23 cellular contexts compared by ENCODE assay signal in genomic region chr1:162502077-162502476, GRCh38.
"Had no signal": no experiment of that assay in that cellular context is flagged by ENCODE, and none has a peak within 500 bp of the region (broad histone marks: within the 10 kb centered on the region; RNA-seq: fewer than 3 reads in every experiment).

No MANE protein-coding gene starts in this region.

- DNase-seq: colonic mucosa; dermis blood vessel endothelial cell; esophagus squamous epithelium; foreskin keratinocyte; head of caudate nucleus; kidney; left cardiac atrium; left ventricle myocardium inferior; lower lobe of right lung; mesendoderm; naive thymus-derived CD4-positive, alpha-beta T cell; nephron progenitor cell; posterior cingulate gyrus; stimulated activated CD4-positive, alpha-beta T cell treated with anti-CD3 and anti-CD28 coated beads, Interleukin-2, amount 100 ng/mL, for 24 hours; stimulated activated CD4-positive, alpha-beta T cell treated with anti-CD3 and anti-CD28 coated beads, Interleukin-4, amount 100 ng/mL, for 4 hours; stimulated activated naive CD4-positive, alpha-beta T cell; stomach; substantia nigra; transverse colon had no signal

- H3K4me2 ChIP-seq: hepatocyte had no signal

- H3K27ac Mint-ChIP-seq: naive thymus-derived CD4-positive, alpha-beta T cell; nephron progenitor cell had no signal

- ATAC-seq: foreskin keratinocyte; left cardiac atrium; lower lobe of right lung; naive thymus-derived CD4-positive, alpha-beta T cell; sciatic nerve had no signal

- H3K4me3 Mint-ChIP-seq: nephron progenitor cell had no signal

- H3K36me3 ChIP-seq: colonic mucosa had no signal

- H3K9me3 ChIP-seq: colonic mucosa, esophagus squamous epithelium, left ventricle myocardium inferior, lower lobe of right lung, stomach, thoracic aorta, transverse colon had no signal

- FAIRE-seq: kidney had no signal

- H3K27ac ChIP-seq: colonic mucosa, esophagus squamous epithelium, foreskin keratinocyte, left ventricle myocardium inferior, lower lobe of right lung, skin epidermis, stomach, thoracic aorta, transverse colon had no signal

- H3K4me3 ChIP-seq: colonic mucosa, esophagus squamous epithelium, hepatocyte, left ventricle myocardium inferior, lower lobe of right lung, skin epidermis, stomach, thoracic aorta, transverse colon had no signal

- H3K9me3 Mint-ChIP-seq: naive thymus-derived CD4-positive, alpha-beta T cell had no signal

- H3K4me1 ChIP-seq: colonic mucosa, foreskin keratinocyte had no signal

- H3K27me3 ChIP-seq: colonic mucosa, esophagus squamous epithelium, foreskin keratinocyte, hepatocyte, stomach, transverse colon had no signal

- H2AFZ ChIP-seq: hepatocyte had no signal

- H3K27me3 Mint-ChIP-seq: naive thymus-derived CD4-positive, alpha-beta T cell had no signal
